ENCODE assay signal across 12 cellular contexts in genomic region chr19:19261350-19262189, GRCh38. TPM values are rescaled to one million over a fixed set of nuclear protein-coding genes. Genes with fewer than 3 reads are reported as not detected.
DNase-seq lines count a peak whose midpoint lies in the region; ATAC-seq and TF ChIP-seq lines count a peak whose summit lies in the region.
"Had no signal": no experiment of that assay in that cellular context is flagged by ENCODE, and none has a peak within 500 bp of the region (broad histone marks: within the 10 kb centered on the region; RNA-seq: fewer than 3 reads in every experiment).

No MANE protein-coding gene starts in this region.

- H3K4me1 Mint-ChIP-seq in activated naive CD8-positive, alpha-beta T cell treated with anti-CD3 and anti-CD28 coated beads for 36 hours = peaks cover 3% of the 10 kb centered on the region
- peaks cover 10% of the 10 kb centered on the region for H3K4me1 Mint-ChIP-seq in activated T-cell treated with anti-CD3 and anti-CD28 coated beads, Interleukin-2, amount 50 U/mL, for 24 hours (ENCODE audit: low read depth)

- H3K4me1 ChIP-seq in cardiac muscle cell (ENCODE audit: low read depth) (no peaks in the 10 kb centered on the region), right atrium auricular region (peaks cover 0 to 8% of the 10 kb centered on the region in 2 donors)

- H3K27me3 ChIP-seq in cardiac muscle cell (peaks cover 18% of the 10 kb centered on the region), right atrium auricular region (peaks cover 3 to 9% of the 10 kb centered on the region in 2 donors)

- no peaks in the 10 kb centered on the region for H3K36me3 Mint-ChIP-seq in activated naive CD8-positive, alpha-beta T cell treated with anti-CD3 and anti-CD28 coated beads for 36 hours
- H3K36me3 Mint-ChIP-seq in activated T-cell treated with anti-CD3 and anti-CD28 coated beads, Interleukin-2, amount 50 U/mL, for 24 hours (ENCODE audit: low read depth) = no peaks in the 10 kb centered on the region

- peak overlapping the region; percentile 20 for H3K4me3 ChIP-seq in cardiac muscle cell
- H3K4me3 ChIP-seq in right atrium auricular region = peak overlapping the region in 1 of 2 donors; percentile 12

- peak overlapping the region; percentile 4 for H3K4me3 Mint-ChIP-seq in activated naive CD8-positive, alpha-beta T cell treated with anti-CD3 and anti-CD28 coated beads for 36 hours
- no peak overlapping the region for H3K4me3 Mint-ChIP-seq in activated T-cell treated with anti-CD3 and anti-CD28 coated beads, Interleukin-2, amount 50 U/mL, for 24 hours

- H3K27me3 Mint-ChIP-seq in activated naive CD8-positive, alpha-beta T cell treated with anti-CD3 and anti-CD28 coated beads for 36 hours = peaks cover 54% of the 10 kb centered on the region
- peaks cover 58% of the 10 kb centered on the region for H3K27me3 Mint-ChIP-seq in activated T-cell treated with anti-CD3 and anti-CD28 coated beads, Interleukin-2, amount 50 U/mL, for 24 hours

- no peaks in the 10 kb centered on the region for H3K36me3 ChIP-seq in cardiac muscle cell
- H3K36me3 ChIP-seq in right atrium auricular region = no peaks in the 10 kb centered on the region

- no peaks in the 10 kb centered on the region for H3K9me3 Mint-ChIP-seq in activated naive CD8-positive, alpha-beta T cell treated with anti-CD3 and anti-CD28 coated beads for 36 hours
- no peaks in the 10 kb centered on the region for H3K9me3 Mint-ChIP-seq in activated T-cell treated with anti-CD3 and anti-CD28 coated beads, Interleukin-2, amount 50 U/mL, for 24 hours

- H3K9me3 ChIP-seq in cardiac muscle cell (ENCODE audit: low read depth) (no peaks in the 10 kb centered on the region), right atrium auricular region (peaks cover 0 to 5% of the 10 kb centered on the region in 2 donors)

- DNase-seq in cardiac muscle cell (ENCODE audit: low read depth in 1 of 2, low spot score in 1 of 2) (peak in 1 of 2 donors; percentile 57), right atrium auricular region (ENCODE audit: low spot score) (no peak), left kidney (ENCODE audit: low read depth, low spot score) (peak; percentile 65), left lobe of liver (ENCODE audit: low spot score) (no peak)
- peak; percentile 26 for DNase-seq in activated naive CD8-positive, alpha-beta T cell treated with anti-CD3 and anti-CD28 coated beads for 36 hours
- no peak for DNase-seq in stimulated activated CD8-positive, alpha-beta memory T cell treated with anti-CD3 and anti-CD28 coated beads, Interleukin-4, amount 100 ng/mL, for 48 hours
- DNase-seq in activated T-cell treated with anti-CD3 and anti-CD28 coated beads, Interleukin-2, amount 50 U/mL, for 24 hours = no peak
- DNase-seq: activated effector memory CD4-positive, alpha-beta T cell treated with Interleukin-2 at 50 U/mL for 16 hours; COR-L47 had no signal

- H3K27ac Mint-ChIP-seq in activated naive CD8-positive, alpha-beta T cell treated with anti-CD3 and anti-CD28 coated beads for 36 hours = no peak overlapping the region
- H3K27ac Mint-ChIP-seq in activated T-cell treated with anti-CD3 and anti-CD28 coated beads, Interleukin-2, amount 50 U/mL, for 24 hours = no peak overlapping the region

- no peak overlapping the region for H3K27ac ChIP-seq in cardiac muscle cell
- H3K27ac ChIP-seq in right atrium auricular region = no peak overlapping the region
- H3K27ac ChIP-seq: HL-60 had no signal

- TF ChIP-seq CTCF in cardiac muscle cell (IDR thresholded peaks at IDR 0.05; ENCODE audit: low read depth, low read length) (no peak), right atrium auricular region (IDR thresholded peaks at IDR 0.05) (no peak)

- ATAC-seq in left lobe of liver (no peak), GM21529 (IDR thresholded peaks at IDR 0.05; ENCODE audit: unreplicated experiment) (no peak)

RNA-seq across cellular contexts. Expression of gene TM6SF2, which starts 11.5 kb away (rescaled TPM):
- 4.9 and 9.6 TPM in 2 replicates for total RNA-seq in cardiac muscle cell
- 12.1 and 13.5 TPM in 2 replicates for polyA plus RNA-seq in cardiac muscle cell
- total RNA-seq in right atrium auricular region = under 1 TPM; 0.63 to 0.75 TPM
- total RNA-seq in activated naive CD8-positive, alpha-beta T cell treated with anti-CD3 and anti-CD28 coated beads for 36 hours = not detected
- 73.3 TPM for total RNA-seq in left lobe of liver

RNA-seq across cellular contexts. Expression of gene NCAN, which starts 49.8 kb away (rescaled TPM):
- total RNA-seq in cardiac muscle cell = 0.36 and 0.42 TPM in 2 replicates
- polyA plus RNA-seq in cardiac muscle cell = 0.45 TPM in 1 of 2 replicates, not detected in the other
- not detected for total RNA-seq in right atrium auricular region
- not detected for total RNA-seq in activated naive CD8-positive, alpha-beta T cell treated with anti-CD3 and anti-CD28 coated beads for 36 hours
- total RNA-seq in left lobe of liver = 0.20 TPM
- total RNA-seq: fibroblast of villous mesenchyme had no signal

RNA-seq across cellular contexts. Expression of gene NR2C2AP, which starts 58.4 kb away (rescaled TPM):
- total RNA-seq in cardiac muscle cell (5.1 and 6.4 TPM in 2 replicates), right atrium auricular region (1 to 10 TPM; 4.3 to 8.1 TPM), left lobe of liver (3.5 TPM)
- polyA plus RNA-seq in cardiac muscle cell = 7.8 and 10.0 TPM in 2 replicates
- 10 to 100 TPM; 46.0 to 47.6 TPM for total RNA-seq in activated naive CD8-positive, alpha-beta T cell treated with anti-CD3 and anti-CD28 coated beads for 36 hours

RNA-seq across cellular contexts. Expression of gene SUGP1, which starts 58.7 kb away (rescaled TPM):
- total RNA-seq in cardiac muscle cell (74.5 and 76.0 TPM in 2 replicates), right atrium auricular region (10 to 100 TPM; 33.7 to 36.6 TPM), left lobe of liver (28.6 TPM)
- polyA plus RNA-seq in cardiac muscle cell = 73.7 and 84.6 TPM in 2 replicates
- total RNA-seq in activated naive CD8-positive, alpha-beta T cell treated with anti-CD3 and anti-CD28 coated beads for 36 hours = 10 to 100 TPM; 58.2 to 59.4 TPM

RNA-seq across cellular contexts. Expression of gene MAU2, which starts 59.1 kb away (rescaled TPM):
- total RNA-seq in cardiac muscle cell (46.0 and 78.5 TPM in 2 replicates), right atrium auricular region (10 to 100 TPM; 22.1 to 31.3 TPM), left lobe of liver (24.7 TPM)
- polyA plus RNA-seq in cardiac muscle cell = 43.6 and 53.9 TPM in 2 replicates
- 10 to 100 TPM; 39.5 to 39.9 TPM for total RNA-seq in activated naive CD8-positive, alpha-beta T cell treated with anti-CD3 and anti-CD28 coated beads for 36 hours

Comparison
In these comparisons a context has a peak if more than half of its experiments do, and no peak if none do; other contexts are left out.
1. DNase-seq: peak in activated naive CD8-positive, alpha-beta T cell treated with anti-CD3 and anti-CD28 coated beads for 36 hours (single experiment) and left kidney (single experiment); none in right atrium auricular region (single experiment), stimulated activated CD8-positive, alpha-beta memory T cell treated with anti-CD3 and anti-CD28 coated beads, Interleukin-4, amount 100 ng/mL, for 48 hours (single experiment), left lobe of liver (single experiment) and activated T-cell treated with anti-CD3 and anti-CD28 coated beads, Interleukin-2, amount 50 U/mL, for 24 hours (single experiment).